ENCODE assay signal across 1 cellular context in genomic region chr5:179273074-179273435, GRCh38.
TF ChIP-seq lines count a peak whose summit lies in the region.

No MANE protein-coding gene starts in this region.

TF ChIP-seq in GM23338, 12 proteins besides CTCF, POLR2A, EP300 and RAD21:
- TF ChIP-seq ZNF462 (CRISPR knock-in tag; IDR thresholded peaks at IDR 0.05) (no peak), STAT1 (IDR thresholded peaks at IDR 0.05; ENCODE audit: unreplicated experiment) (no peak), ZNF114 (CRISPR knock-in tag; IDR thresholded peaks at IDR 0.05) (no peak), EZH2phosphoT487 (IDR thresholded peaks at IDR 0.05; ENCODE audit: unreplicated experiment) (no peak), NANOG (IDR thresholded peaks at IDR 0.05; ENCODE audit: borderline replicate concordance) (no peak), CREB1 (CRISPR knock-in tag; IDR thresholded peaks at IDR 0.05; ENCODE audit: low read depth) (no peak), ZNF331 (CRISPR knock-in tag; IDR thresholded peaks at IDR 0.05; ENCODE audit: low read depth) (no peak), POLR2AphosphoS5 (IDR thresholded peaks at IDR 0.05; ENCODE audit: low read depth) (no peak), EZH2 (IDR thresholded peaks at IDR 0.05; ENCODE audit: low read depth, unreplicated experiment) (no peak)
- TF ChIP-seq, protein P1, sequence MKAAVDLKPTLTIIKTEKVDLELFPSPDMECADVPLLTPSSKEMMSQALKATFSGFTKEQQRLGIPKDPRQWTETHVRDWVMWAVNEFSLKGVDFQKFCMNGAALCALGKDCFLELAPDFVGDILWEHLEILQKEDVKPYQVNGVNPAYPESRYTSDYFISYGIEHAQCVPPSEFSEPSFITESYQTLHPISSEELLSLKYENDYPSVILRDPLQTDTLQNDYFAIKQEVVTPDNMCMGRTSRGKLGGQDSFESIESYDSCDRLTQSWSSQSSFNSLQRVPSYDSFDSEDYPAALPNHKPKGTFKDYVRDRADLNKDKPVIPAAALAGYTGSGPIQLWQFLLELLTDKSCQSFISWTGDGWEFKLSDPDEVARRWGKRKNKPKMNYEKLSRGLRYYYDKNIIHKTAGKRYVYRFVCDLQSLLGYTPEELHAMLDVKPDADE (IDR thresholded peaks at IDR 0.05), result no peak
- TF ChIP-seq, protein P2, sequence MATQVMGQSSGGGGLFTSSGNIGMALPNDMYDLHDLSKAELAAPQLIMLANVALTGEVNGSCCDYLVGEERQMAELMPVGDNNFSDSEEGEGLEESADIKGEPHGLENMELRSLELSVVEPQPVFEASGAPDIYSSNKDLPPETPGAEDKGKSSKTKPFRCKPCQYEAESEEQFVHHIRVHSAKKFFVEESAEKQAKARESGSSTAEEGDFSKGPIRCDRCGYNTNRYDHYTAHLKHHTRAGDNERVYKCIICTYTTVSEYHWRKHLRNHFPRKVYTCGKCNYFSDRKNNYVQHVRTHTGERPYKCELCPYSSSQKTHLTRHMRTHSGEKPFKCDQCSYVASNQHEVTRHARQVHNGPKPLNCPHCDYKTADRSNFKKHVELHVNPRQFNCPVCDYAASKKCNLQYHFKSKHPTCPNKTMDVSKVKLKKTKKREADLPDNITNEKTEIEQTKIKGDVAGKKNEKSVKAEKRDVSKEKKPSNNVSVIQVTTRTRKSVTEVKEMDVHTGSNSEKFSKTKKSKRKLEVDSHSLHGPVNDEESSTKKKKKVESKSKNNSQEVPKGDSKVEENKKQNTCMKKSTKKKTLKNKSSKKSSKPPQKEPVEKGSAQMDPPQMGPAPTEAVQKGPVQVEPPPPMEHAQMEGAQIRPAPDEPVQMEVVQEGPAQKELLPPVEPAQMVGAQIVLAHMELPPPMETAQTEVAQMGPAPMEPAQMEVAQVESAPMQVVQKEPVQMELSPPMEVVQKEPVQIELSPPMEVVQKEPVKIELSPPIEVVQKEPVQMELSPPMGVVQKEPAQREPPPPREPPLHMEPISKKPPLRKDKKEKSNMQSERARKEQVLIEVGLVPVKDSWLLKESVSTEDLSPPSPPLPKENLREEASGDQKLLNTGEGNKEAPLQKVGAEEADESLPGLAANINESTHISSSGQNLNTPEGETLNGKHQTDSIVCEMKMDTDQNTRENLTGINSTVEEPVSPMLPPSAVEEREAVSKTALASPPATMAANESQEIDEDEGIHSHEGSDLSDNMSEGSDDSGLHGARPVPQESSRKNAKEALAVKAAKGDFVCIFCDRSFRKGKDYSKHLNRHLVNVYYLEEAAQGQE (IDR thresholded peaks at IDR 0.05; ENCODE audit: unreplicated experiment), result no peak
